ENCODE assay signal across 16 cellular contexts in genomic region chr16:11131706-11132105, GRCh38.
DNase-seq lines count a peak whose midpoint lies in the region; ATAC-seq and TF ChIP-seq lines count a peak whose summit lies in the region.
"Had no signal": no experiment of that assay in that cellular context is flagged by ENCODE, and none has a peak within 500 bp of the region (broad histone marks: within the 10 kb centered on the region; RNA-seq: fewer than 3 reads in every experiment).

No MANE protein-coding gene starts in this region.

- H3K36me3 Mint-ChIP-seq in T-helper 17 cell (ENCODE audit: low read depth), result peaks cover 3% of the 10 kb centered on the region
- peaks cover 33% of the 10 kb centered on the region for H3K36me3 Mint-ChIP-seq in activated naive CD8-positive, alpha-beta T cell treated with anti-CD3 and anti-CD28 coated beads, Interleukin-2, amount 50 U/mL, for 24 hours (ENCODE audit: low read depth)

- TF ChIP-seq CTCF in right atrium auricular region (IDR thresholded peaks at IDR 0.05) (no peak), upper lobe of right lung (IDR thresholded peaks at IDR 0.05) (no peak)

- H3K4me1 Mint-ChIP-seq in T-helper 17 cell, result peaks cover 22% of the 10 kb centered on the region
- peaks cover 67% of the 10 kb centered on the region for H3K4me1 Mint-ChIP-seq in activated naive CD8-positive, alpha-beta T cell treated with anti-CD3 and anti-CD28 coated beads, Interleukin-2, amount 50 U/mL, for 24 hours

- no peaks in the 10 kb centered on the region for H3K27me3 ChIP-seq in right atrium auricular region
- no peaks in the 10 kb centered on the region for H3K27me3 ChIP-seq in upper lobe of right lung
- H3K27me3 ChIP-seq: BLaER1 treated with 17β-estradiol and CSF1 and Interleukin-3, amounts not matched to agents 10 nM and 100 nM; right lobe of liver had no signal

- H3K9me3 Mint-ChIP-seq in activated naive CD8-positive, alpha-beta T cell treated with anti-CD3 and anti-CD28 coated beads, Interleukin-2, amount 50 U/mL, for 24 hours, result no peaks in the 10 kb centered on the region

- no peaks in the 10 kb centered on the region for H3K36me3 ChIP-seq in right atrium auricular region
- peaks cover 3% of the 10 kb centered on the region for H3K36me3 ChIP-seq in upper lobe of right lung

- H3K4me3 Mint-ChIP-seq in T-helper 17 cell, result peak overlapping the region; percentile 45
- peak overlapping the region; percentile 38 for H3K4me3 Mint-ChIP-seq in activated naive CD8-positive, alpha-beta T cell treated with anti-CD3 and anti-CD28 coated beads, Interleukin-2, amount 50 U/mL, for 24 hours

- H3K27ac Mint-ChIP-seq in T-helper 17 cell, result no peak overlapping the region
- H3K27ac Mint-ChIP-seq in activated naive CD8-positive, alpha-beta T cell treated with anti-CD3 and anti-CD28 coated beads, Interleukin-2, amount 50 U/mL, for 24 hours, result peak overlapping the region; percentile 93

- ATAC-seq in T-helper 17 cell, result no peak
- ATAC-seq in activated naive CD8-positive, alpha-beta T cell treated with anti-CD3 and anti-CD28 coated beads, Interleukin-2, amount 50 U/mL, for 24 hours, result peak; percentile 71
- ATAC-seq in stimulated activated naive CD8-positive, alpha-beta T cell treated with anti-CD3 and anti-CD28 coated beads, Interleukin-15, Interleukin-2, amounts not matched to agents 100 U/mL and 50 U/mL, for 24 hours, result peak; percentile 56
- ATAC-seq in HG03432 (IDR thresholded peaks at IDR 0.05; ENCODE audit: unreplicated experiment), result no peak
- ATAC-seq in upper lobe of right lung, result no peak
- no peak for ATAC-seq in esophagus mucosa
- ATAC-seq: lower lobe of right lung had no signal

- no peak for DNase-seq in T-helper 17 cell
- DNase-seq in activated naive CD8-positive, alpha-beta T cell treated with anti-CD3 and anti-CD28 coated beads, Interleukin-2, amount 50 U/mL, for 24 hours, result no peak
- no peak for DNase-seq in right atrium auricular region (ENCODE audit: low spot score)
- no peak for DNase-seq in stimulated activated naive CD8-positive, alpha-beta T cell treated with anti-CD3 and anti-CD28 coated beads, Interleukin-15, Interleukin-2, amounts not matched to agents 100 U/mL and 50 U/mL, for 24 hours
- DNase-seq in upper lobe of right lung, result no peak
- DNase-seq: activated effector memory CD4-positive, alpha-beta T cell treated with Interleukin-2 at 50 U/mL for 16 hours; effector CD8-positive, alpha-beta T cell; foreskin fibroblast; lower lobe of right lung; NCI-H2029 treated with DMSO at 0.1 percent for 48 hours; NCI-H774; right lobe of liver; stimulated activated CD4-positive, alpha-beta T cell treated with anti-CD3 and anti-CD28 coated beads, Interleukin-2, amount 100 ng/mL, for 24 hours had no signal

- intact Hi-C loops in upper lobe of right lung (cut with DNase I), result no loop called here

- H3K4me3 ChIP-seq in right atrium auricular region (no peak overlapping the region), upper lobe of right lung (no peak overlapping the region)
- H3K4me3 ChIP-seq: BLaER1 treated with 17β-estradiol and CSF1 and Interleukin-3, amounts not matched to agents 10 nM and 100 nM; lower lobe of right lung; right lobe of liver had no signal

- no peaks in the 10 kb centered on the region for H3K27me3 Mint-ChIP-seq in T-helper 17 cell
- no peaks in the 10 kb centered on the region for H3K27me3 Mint-ChIP-seq in activated naive CD8-positive, alpha-beta T cell treated with anti-CD3 and anti-CD28 coated beads, Interleukin-2, amount 50 U/mL, for 24 hours

- peak overlapping the region; percentile 65 to 80 for H3K27ac ChIP-seq in right atrium auricular region
- H3K27ac ChIP-seq in upper lobe of right lung, result no peak overlapping the region
- H3K27ac ChIP-seq: BLaER1 treated with 17β-estradiol and CSF1 and Interleukin-3, amounts not matched to agents 10 nM and 100 nM; lower lobe of right lung; right lobe of liver had no signal

- H3K4me1 ChIP-seq in right atrium auricular region (peaks cover 0 to 92% of the 10 kb centered on the region in 2 donors), upper lobe of right lung (peaks cover 67% of the 10 kb centered on the region)

- no peaks in the 10 kb centered on the region for H3K9me3 ChIP-seq in T-helper 17 cell (ENCODE audit: control insufficient read depth, low read length, poor library complexity, severe bottlenecking)
- no peaks in the 10 kb centered on the region for H3K9me3 ChIP-seq in right atrium auricular region
- H3K9me3 ChIP-seq in upper lobe of right lung, result no peaks in the 10 kb centered on the region
- H3K9me3 ChIP-seq: BLaER1 treated with 17β-estradiol and CSF1 and Interleukin-3, amounts not matched to agents 10 nM and 100 nM; lower lobe of right lung; right lobe of liver had no signal

Comparison
In these comparisons a context has a peak if more than half of its experiments do, and no peak if none do; other contexts are left out.
1. ATAC-seq: peak in activated naive CD8-positive, alpha-beta T cell treated with anti-CD3 and anti-CD28 coated beads, Interleukin-2, amount 50 U/mL, for 24 hours (single experiment) and stimulated activated naive CD8-positive, alpha-beta T cell treated with anti-CD3 and anti-CD28 coated beads, Interleukin-15, Interleukin-2, amounts not matched to agents 100 U/mL and 50 U/mL, for 24 hours (single experiment); none in T-helper 17 cell (single experiment), HG03432 (single experiment), upper lobe of right lung (single experiment) and esophagus mucosa (single experiment).